ENCODE assay signal across 29 cellular contexts in genomic region chr5:169242175-169242848, GRCh38. TPM values are rescaled to one million over a fixed set of nuclear protein-coding genes. Genes with fewer than 3 reads are reported as not detected.
"Had no signal": no experiment of that assay in that cellular context is flagged by ENCODE, and none has a peak within 500 bp of the region (broad histone marks: within the 10 kb centered on the region; RNA-seq: fewer than 3 reads in every experiment).

No MANE protein-coding gene starts in this region.

- H3K4me1 Mint-ChIP-seq: activated T-helper 17 cell treated with anti-CD3 and anti-CD28 coated beads, Interleukin-2, amount 50 U/mL, for 72 hours; naive thymus-derived CD4-positive, alpha-beta T cell; neural crest cell; stimulated activated effector memory CD8-positive, alpha-beta T cell treated with anti-CD3 and anti-CD28 coated beads, Interleukin-12 subunit alpha, Interleukin-12 subunit beta, amount 100 ng/mL, for 72 hours; stimulated activated naive CD8-positive, alpha-beta T cell treated with anti-CD3 and anti-CD28 coated beads, Interleukin-15, amount 100 ng/mL, for 72 hours; WTC11 had no signal

- H3K27ac ChIP-seq: ascending aorta, brain microvascular endothelial cell, left ventricle myocardium inferior, suprapubic skin, tibial nerve had no signal

- ATAC-seq: activated naive CD4-positive, alpha-beta T cell treated with anti-CD3 and anti-CD28 coated beads, Interleukin-2, amount 50 U/mL, for 72 hours; activated T-helper 17 cell treated with anti-CD3 and anti-CD28 coated beads, Interleukin-2, amount 50 U/mL, for 72 hours; naive thymus-derived CD4-positive, alpha-beta T cell; sciatic nerve; stimulated activated effector memory CD8-positive, alpha-beta T cell treated with anti-CD3 and anti-CD28 coated beads, Interleukin-12 subunit alpha, Interleukin-12 subunit beta, amount 100 ng/mL, for 72 hours; stimulated activated naive CD8-positive, alpha-beta T cell treated with anti-CD3 and anti-CD28 coated beads, Interleukin-15, amount 100 ng/mL, for 72 hours; WTC11 had no signal

- H3K9me3 ChIP-seq: ascending aorta, suprapubic skin had no signal

- H3K27me3 Mint-ChIP-seq: stimulated activated naive CD8-positive, alpha-beta T cell treated with anti-CD3 and anti-CD28 coated beads, Interleukin-15, amount 100 ng/mL, for 72 hours had no signal

- H3K4me3 Mint-ChIP-seq: activated T-cell treated with anti-CD3 and anti-CD28 coated beads, Interleukin-2, amount 50 U/mL, for 24 hours; activated T-helper 17 cell treated with anti-CD3 and anti-CD28 coated beads, Interleukin-2, amount 50 U/mL, for 72 hours; naive thymus-derived CD4-positive, alpha-beta T cell; neural crest cell; stimulated activated effector memory CD8-positive, alpha-beta T cell treated with anti-CD3 and anti-CD28 coated beads, Interleukin-12 subunit alpha, Interleukin-12 subunit beta, amount 100 ng/mL, for 72 hours; stimulated activated naive CD8-positive, alpha-beta T cell treated with anti-CD3 and anti-CD28 coated beads, Interleukin-15, amount 100 ng/mL, for 72 hours; T-helper 2 cell treated with Interferon-gamma antibody and Interleukin-4, amounts not matched to agents 5 μg/mL and 100 μg/mL, for 36 hours; WTC11 had no signal

- H3K36me3 Mint-ChIP-seq: stimulated activated effector memory CD8-positive, alpha-beta T cell treated with anti-CD3 and anti-CD28 coated beads, Interleukin-12 subunit alpha, Interleukin-12 subunit beta, amount 100 ng/mL, for 72 hours had no signal

- H3K4me3 ChIP-seq: ascending aorta, left ventricle myocardium inferior, suprapubic skin, tibial nerve had no signal

- FAIRE-seq: colon, endometrium, frontal cortex, small intestine, urothelium cell line had no signal

- H3K4me1 ChIP-seq: ascending aorta, left ventricle myocardium inferior had no signal

- H3K27me3 ChIP-seq: ascending aorta, brain microvascular endothelial cell, suprapubic skin, tibial nerve had no signal

- H3K36me3 ChIP-seq: ascending aorta, brain microvascular endothelial cell, left ventricle myocardium inferior, suprapubic skin, tibial nerve had no signal

- H3K27ac Mint-ChIP-seq: activated naive CD4-positive, alpha-beta T cell treated with anti-CD3 and anti-CD28 coated beads, Interleukin-2, amount 50 U/mL, for 72 hours; activated T-cell treated with anti-CD3 and anti-CD28 coated beads, Interleukin-2, amount 50 U/mL, for 24 hours; activated T-helper 17 cell treated with anti-CD3 and anti-CD28 coated beads, Interleukin-2, amount 50 U/mL, for 72 hours; stimulated activated effector memory CD8-positive, alpha-beta T cell treated with anti-CD3 and anti-CD28 coated beads, Interleukin-12 subunit alpha, Interleukin-12 subunit beta, amount 100 ng/mL, for 72 hours; T-helper 2 cell treated with Interferon-gamma antibody and Interleukin-4, amounts not matched to agents 5 μg/mL and 100 μg/mL, for 36 hours; WTC11 had no signal

- DNase-seq: activated CD4-positive, alpha-beta T cell treated with anti-CD3 and anti-CD28 coated beads, Interleukin-2, amount 50 U/mL, for 4 hours; activated CD8-positive, alpha-beta memory T cell treated with anti-CD3 and anti-CD28 coated beads for 24 hours; activated CD8-positive, alpha-beta memory T cell treated with anti-CD3 and anti-CD28 coated beads, Interleukin-2, amount 50 U/mL, for 4 hours; activated T-cell treated with anti-CD3 and anti-CD28 coated beads, Interleukin-2, amount 50 U/mL, for 24 hours; brain microvascular endothelial cell; central memory CD4-positive, alpha-beta T cell; glutamatergic neuron; hippocampal formation; left ventricle myocardium inferior; naive thymus-derived CD4-positive, alpha-beta T cell; occipital lobe; posterior cingulate gyrus; small intestine; stimulated activated CD4-positive, alpha-beta T cell treated with anti-CD3 and anti-CD28 coated beads, Interleukin-2, amount 100 ng/mL, for 24 hours; stimulated activated naive CD8-positive, alpha-beta T cell treated with anti-CD3 and anti-CD28 coated beads, Interleukin-15, amount 100 ng/mL, for 72 hours had no signal

RNA-seq across cellular contexts. Expression of gene SLIT3, which starts 58.6 kb away (rescaled TPM):
- polyA plus RNA-seq: naive thymus-derived CD4-positive, alpha-beta T cell had no signal
